29 cellular contexts compared by ENCODE assay signal in the genomic region with DNA sequence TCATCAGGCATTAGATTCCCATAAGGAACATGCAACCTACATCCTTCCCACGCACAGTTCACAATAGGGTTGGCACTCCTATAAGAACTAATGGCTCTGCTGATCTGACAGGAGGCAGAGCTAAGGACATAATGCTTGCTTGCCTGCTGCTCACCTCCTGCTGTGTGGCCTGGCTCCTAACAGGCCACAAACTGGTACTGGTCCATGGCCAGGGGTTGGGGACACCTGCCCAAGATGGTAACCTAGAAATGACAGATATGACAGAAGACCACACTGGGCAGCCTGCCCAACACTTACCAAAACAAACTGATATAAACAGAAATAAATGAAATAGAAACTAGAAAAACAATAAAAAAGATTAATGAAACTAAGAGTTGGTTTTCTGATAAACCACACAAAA.
"Had no signal": no experiment of that assay in that cellular context is flagged by ENCODE, and none has a peak within 500 bp of the region (broad histone marks: within the 10 kb centered on the region; RNA-seq: fewer than 3 reads in every experiment).

No MANE protein-coding gene starts in this region.

- DNase-seq: Karpas-422; KG1; MM.1S; MV-4-11; NCI-H1092; NCI-H1105; NCI-H1417 treated with DMSO at 0.1 percent for 48 hours; NCI-H1436 treated with DMSO at 0.1 percent for 48 hours; NCI-H1694 treated with DMSO at 0.1 percent for 48 hours; NCI-H187 treated with DMSO at 0.1 percent for 48 hours; NCI-H2029; NCI-H2081; NCI-H2171 treated with DMSO at 0.1 percent for 48 hours; NCI-H2227 treated with DMSO at 0.1 percent for 48 hours; NCI-H345; NCI-H446; NCI-H510A treated with DMSO at 0.1 percent for 48 hours; NCI-H524 treated with DMSO at 0.1 percent for 48 hours; NCI-H526 treated with DMSO at 0.1 percent for 48 hours; NCI-H774; NK-92 treated with Interleukin-12 subunit alpha and Interleukin-12 subunit beta, amount 100 ng/mL, for 24 hours; OCI-M1; PC-3; Peyer's patch; Right ventricle myocardium superior; RPMI8226; SHP77 treated with DMSO at 0.1 percent for 48 hours; SJCRH30; T-cell had no signal
